35 cellular contexts compared by ENCODE assay signal in genomic region chr20:33132858-33133615, GRCh38. TPM values are rescaled to one million over a fixed set of nuclear protein-coding genes. Genes with fewer than 3 reads are reported as not detected.
A peak's percentile ranks its signal among the peaks of the same experiment; 100 is the strongest.
DNase-seq lines count a peak whose midpoint lies in the region; ATAC-seq, FAIRE-seq and TF ChIP-seq lines count a peak whose summit lies in the region.
"Had no signal": no experiment of that assay in that cellular context is flagged by ENCODE, and none has a peak within 500 bp of the region (broad histone marks: within the 10 kb centered on the region; RNA-seq: fewer than 3 reads in every experiment).

No MANE protein-coding gene starts in this region.

- H3K27ac Mint-ChIP-seq in chondrocyte (ENCODE audit: unreplicated experiment) = peak overlapping the region; percentile 10
- H3K27ac Mint-ChIP-seq: activated CD4-positive, alpha-beta T cell treated with anti-CD3 and anti-CD28 coated beads for 36 hours; CD4-positive, alpha-beta T cell; naive thymus-derived CD8-positive, alpha-beta T cell; stimulated activated memory B cell treated with anti-CD40 and anti-IgM and Interleukin-4, amounts not matched to agents 10 μg/mL and 1 μg/mL and 100 μg/mL, for 72 hours; T-helper 1 cell treated with Interleukin-12 subunit alpha and Interleukin-12 subunit beta and Interleukin-4 antibody, amounts not matched to agents 30 μg/mL and 1 μg/mL, for 36 hours had no signal

- no peaks in the 10 kb centered on the region for H3K4me1 ChIP-seq in testis
- H3K4me1 ChIP-seq: suprapubic skin had no signal

- intact Hi-C loops in sciatic nerve (cut with DNase I) = no loop called here
- intact Hi-C loops in testis (cut with DNase I; ENCODE audit: low total_unique reads) = no loop called here

- H3K9me3 Mint-ChIP-seq in chondrocyte (ENCODE audit: low read depth) = peaks cover 14% of the 10 kb centered on the region
- H3K9me3 Mint-ChIP-seq: central memory CD8-positive, alpha-beta T cell; naive thymus-derived CD8-positive, alpha-beta T cell; stimulated activated memory B cell treated with anti-CD40 and anti-IgM and Interleukin-4, amounts not matched to agents 10 μg/mL and 1 μg/mL and 100 μg/mL, for 72 hours; T-helper 1 cell treated with Interleukin-12 subunit alpha and Interleukin-12 subunit beta and Interleukin-4 antibody, amounts not matched to agents 30 μg/mL and 1 μg/mL, for 36 hours had no signal

- no peaks in the 10 kb centered on the region for H3K27me3 ChIP-seq in testis
- H3K27me3 ChIP-seq: ovary had no signal

- H3K27me3 Mint-ChIP-seq in chondrocyte (ENCODE audit: low read depth) = peaks cover 24% of the 10 kb centered on the region
- H3K27me3 Mint-ChIP-seq: CD4-positive, alpha-beta T cell had no signal

- no peaks in the 10 kb centered on the region for H3K9me3 ChIP-seq in testis
- H3K9me3 ChIP-seq: ovary, suprapubic skin had no signal

- TF ChIP-seq CTCF in chondrocyte (IDR thresholded peaks at IDR 0.05) = no peak
- no peak for TF ChIP-seq CTCF in testis (IDR thresholded peaks at IDR 0.05)

- no peak overlapping the region for H3K4me3 Mint-ChIP-seq in chondrocyte (ENCODE audit: unreplicated experiment)
- H3K4me3 Mint-ChIP-seq: activated CD4-positive, alpha-beta T cell treated with anti-CD3 and anti-CD28 coated beads for 36 hours; CD4-positive, alpha-beta T cell; central memory CD8-positive, alpha-beta T cell; naive thymus-derived CD8-positive, alpha-beta T cell; stimulated activated memory B cell treated with anti-CD40 and anti-IgM and Interleukin-4, amounts not matched to agents 10 μg/mL and 1 μg/mL and 100 μg/mL, for 72 hours; T-helper 1 cell treated with Interleukin-12 subunit alpha and Interleukin-12 subunit beta and Interleukin-4 antibody, amounts not matched to agents 30 μg/mL and 1 μg/mL, for 36 hours had no signal

- no peak overlapping the region for H3K27ac ChIP-seq in testis
- H3K27ac ChIP-seq: ovary, SK-N-MC, suprapubic skin had no signal

- WGBS in testis, 2 donors = 55 to 65% methylated on average over 6 to 14 of the region's 14 CpGs

- peak; percentile 32 for ATAC-seq in sciatic nerve
- ATAC-seq: activated CD4-positive, alpha-beta T cell treated with anti-CD3 and anti-CD28 coated beads for 36 hours; naive thymus-derived CD8-positive, alpha-beta T cell; stimulated activated memory B cell treated with anti-CD40 and anti-IgM and Interleukin-4, amounts not matched to agents 10 μg/mL and 1 μg/mL and 100 μg/mL, for 72 hours had no signal

- FAIRE-seq in HTR-8/SVneo (lab: Jason Lieb, UNC) = peak; percentile 52
- FAIRE-seq: endothelial cell of umbilical vein, keratinocyte had no signal

- peaks cover 11% of the 10 kb centered on the region for H3K4me1 Mint-ChIP-seq in chondrocyte (ENCODE audit: low read depth)
- H3K4me1 Mint-ChIP-seq: activated CD4-positive, alpha-beta T cell treated with anti-CD3 and anti-CD28 coated beads for 36 hours; central memory CD8-positive, alpha-beta T cell; naive thymus-derived CD8-positive, alpha-beta T cell; stimulated activated memory B cell treated with anti-CD40 and anti-IgM and Interleukin-4, amounts not matched to agents 10 μg/mL and 1 μg/mL and 100 μg/mL, for 72 hours had no signal

- no peaks in the 10 kb centered on the region for H3K36me3 ChIP-seq in testis (ENCODE audit: low read depth, missing control alignments)
- H3K36me3 ChIP-seq: ovary, suprapubic skin had no signal

- H3K36me3 Mint-ChIP-seq in chondrocyte (ENCODE audit: low read depth) = peaks cover 3% of the 10 kb centered on the region
- H3K36me3 Mint-ChIP-seq: naive thymus-derived CD8-positive, alpha-beta T cell; stimulated activated memory B cell treated with anti-CD40 and anti-IgM and Interleukin-4, amounts not matched to agents 10 μg/mL and 1 μg/mL and 100 μg/mL, for 72 hours had no signal

- DNase-seq in ELF-1 (ENCODE audit: low read depth, low spot score) = peak; percentile 16
- no peak for DNase-seq in HTR-8/SVneo (ENCODE audit: insufficient read length, low spot score)
- DNase-seq in chondrocyte (ENCODE audit: low spot score) = no peak
- DNase-seq in sciatic nerve (ENCODE audit: low spot score) = no peak
- DNase-seq in NCI-H2171 treated with DMSO at 0.1 percent for 48 hours (lab: John Stamatoyannopoulos, UW) = no peak
- DNase-seq in testis = no peak
- DNase-seq in activated CD4-positive, alpha-beta T cell treated with anti-CD3 and anti-CD28 coated beads for 4 hours = no peak
- DNase-seq: activated CD4-positive, alpha-beta T cell treated with anti-CD3 and anti-CD28 coated beads for 36 hours; activated CD8-positive, alpha-beta memory T cell treated with anti-CD3 and anti-CD28 coated beads for 24 hours; activated gamma-delta T cell; activated T-cell treated with anti-CD3 and anti-CD28 coated beads, Interleukin-2, amount 50 U/mL, for 1 hour; CD4-positive, alpha-beta T cell; EL; HCEC 1CT; NCI-H1105; NCI-H187 treated with DMSO at 0.1 percent for 48 hours; NCI-H524 treated with DMSO at 0.1 percent for 48 hours; ovary; RPMI8226; stimulated activated CD4-positive, alpha-beta T cell treated with anti-CD3 and anti-CD28 coated beads, Interleukin-12 subunit alpha, Interleukin-12 subunit beta, amount 100 ng/mL, for 4 hours; stimulated activated CD4-positive, alpha-beta T cell treated with anti-CD3 and anti-CD28 coated beads, Interleukin-4, amount 100 ng/mL, for 24 hours had no signal

- TF ChIP-seq POLR2A in testis (IDR thresholded peaks at IDR 0.05) = no peak

- H3K4me3 ChIP-seq in testis = no peak overlapping the region
- H3K4me3 ChIP-seq: ovary, SK-N-MC, suprapubic skin had no signal

RNA-seq across cellular contexts. Expression of gene BPIFA2, which starts 34.9 kb away (rescaled TPM):
- total RNA-seq in chondrocyte = not detected in 3 replicates
- total RNA-seq in sciatic nerve = not detected
- 1 to 10 TPM in 1 of 2 donors, not detected in 1; 1.4 TPM for total RNA-seq in testis
- polyA plus RNA-seq in testis (ENCODE audit: insufficient read depth, low read depth, low replicate concordance) = 1.3 TPM
- total RNA-seq: activated CD4-positive, alpha-beta T cell treated with anti-CD3 and anti-CD28 coated beads for 36 hours; CD4-positive, alpha-beta T cell; dermis microvascular lymphatic vessel endothelial cell; endothelial cell of umbilical vein; fibroblast of lung; liver; M059J; naive thymus-derived CD8-positive, alpha-beta T cell; ovary; renal cortical epithelial cell; suprapubic skin; urinary bladder had no signal
- polyA plus RNA-seq: endothelial cell of umbilical vein; fibroblast of lung; keratinocyte; liver; naive thymus-derived CD8-positive, alpha-beta T cell; ovary; urinary bladder had no signal

RNA-seq across cellular contexts. Expression of gene BPIFB4, which starts 53.6 kb away (rescaled TPM):
- total RNA-seq in chondrocyte (not detected in 3 replicates), sciatic nerve (not detected), testis (1 to 10 TPM; 1.1 to 1.2 TPM)
- polyA plus RNA-seq in testis (ENCODE audit: insufficient read depth, low read depth, low replicate concordance) = 1.7 TPM
- total RNA-seq: activated CD4-positive, alpha-beta T cell treated with anti-CD3 and anti-CD28 coated beads for 36 hours; CD4-positive, alpha-beta T cell; dermis microvascular lymphatic vessel endothelial cell; endothelial cell of umbilical vein; fibroblast of lung; liver; M059J; naive thymus-derived CD8-positive, alpha-beta T cell; ovary; renal cortical epithelial cell; suprapubic skin; urinary bladder had no signal
- polyA plus RNA-seq: endothelial cell of umbilical vein; fibroblast of lung; keratinocyte; naive thymus-derived CD8-positive, alpha-beta T cell; ovary had no signal
